In the genomic region with DNA sequence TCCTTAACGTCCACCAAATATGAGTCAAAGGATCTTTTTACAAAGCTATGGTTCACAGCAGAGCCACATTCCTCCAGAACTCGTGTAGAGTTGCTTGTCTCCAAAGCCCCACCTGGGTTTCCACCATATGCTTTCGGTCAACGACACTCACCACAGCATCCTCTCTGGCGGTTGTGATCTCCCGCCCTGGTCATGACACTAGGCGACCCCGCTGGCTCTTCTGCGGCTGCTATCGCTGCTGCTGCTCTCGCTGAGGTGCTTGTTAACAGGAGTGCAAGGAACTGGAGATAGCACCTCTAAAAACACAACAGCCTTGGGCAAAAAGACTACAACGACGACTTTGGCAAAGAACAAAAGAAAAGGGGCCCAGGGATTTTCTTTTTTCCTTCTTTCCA, we compare ENCODE assay signal across 8 cellular contexts.
DNase-seq lines count a peak whose midpoint lies in the region; TF ChIP-seq lines count a peak whose summit lies in the region.

No MANE protein-coding gene starts in this region.

- H3K4me1 Mint-ChIP-seq in nephron, result peaks cover 47% of the 10 kb centered on the region

- peaks cover 21% of the 10 kb centered on the region for H3K36me3 Mint-ChIP-seq in nephron (ENCODE audit: low read depth)

- peaks cover 26% of the 10 kb centered on the region for H3K27me3 Mint-ChIP-seq in nephron (ENCODE audit: low read depth)

- peak overlapping the region; percentile 86 to 94 (median 91) for H3K4me3 Mint-ChIP-seq in nephron

- H3K27ac Mint-ChIP-seq in nephron, result peak overlapping the region; percentile 79 to 92 (median 90)

- DNase-seq in DMS79 treated with DMSO at 0.1 percent for 48 hours (lab: John Stamatoyannopoulos, UW) (peak; percentile 36), DMS79 (lab: John Stamatoyannopoulos, UW) (no peak), HuH-7.5 (ENCODE audit: low spot score) (peak; percentile 49), fibroblast of peridontal ligament (ENCODE audit: extremely low read depth) (peak; percentile 30), NAMALWA (ENCODE audit: low spot score) (no peak)
- DNase-seq in activated CD4-positive, alpha-beta T cell treated with anti-CD3 and anti-CD28 coated beads, Interleukin-2, amount 50 U/mL, for 48 hours, result peak; percentile 37 to 52
- no peak for DNase-seq in effector CD8-positive, alpha-beta T cell (lab: John Stamatoyannopoulos, UW)

- TF ChIP-seq CTCF in nephron (IDR thresholded peaks at IDR 0.05; ENCODE audit: unreplicated experiment in 3 of 3), result no peak

- H3K9me3 Mint-ChIP-seq in nephron, result no peaks in the 10 kb centered on the region

Comparison
In these comparisons a context has a peak if more than half of its experiments do, and no peak if none do; other contexts are left out.
1. DNase-seq: peak in DMS79 treated with DMSO at 0.1 percent for 48 hours (single experiment), HuH-7.5 (single experiment), activated CD4-positive, alpha-beta T cell treated with anti-CD3 and anti-CD28 coated beads, Interleukin-2, amount 50 U/mL, for 48 hours (2 of 2) and fibroblast of peridontal ligament (single experiment); none in DMS79 (single experiment), effector CD8-positive, alpha-beta T cell (single experiment) and NAMALWA (single experiment).